8 cellular contexts compared by ENCODE assay signal in genomic region chr4:118969359-118969758, GRCh38.
DNase-seq lines count a peak whose midpoint lies in the region; ATAC-seq and TF ChIP-seq lines count a peak whose summit lies in the region.

No MANE protein-coding gene starts in this region.

- DNase-seq in COR-L47 (lab: John Stamatoyannopoulos, UW) (peak; percentile 33), KBM-7 (peak; percentile 28), SKM-1 treated with dmso at 0.1 percent for 144 hours (lab: John Stamatoyannopoulos, UW; ENCODE audit: unreplicated experiment) (peak; percentile 21), foreskin melanocyte (peak; percentile 53), retinal pigment epithelial cell (ENCODE audit: low read depth) (no peak)

- ATAC-seq in GM18870 (IDR thresholded peaks at IDR 0.05; ENCODE audit: unreplicated experiment) (no peak), GM19463 (IDR thresholded peaks at IDR 0.05; ENCODE audit: unreplicated experiment) (no peak), GM21825 (IDR thresholded peaks at IDR 0.05; ENCODE audit: unreplicated experiment) (no peak)

- H3K4me3 ChIP-seq in retinal pigment epithelial cell (ENCODE audit: low read length), result no peak overlapping the region

- TF ChIP-seq CTCF in retinal pigment epithelial cell (conservative IDR thresholded peaks at IDR 0.05; ENCODE audit: low read depth, low read length), result peak; percentile 69

- in situ Hi-C loops in KBM-7 (cut with MboI; ENCODE audit: low pct_unique_long_range_greater_than_20kb, low sequenced_read_pairs), result no loop called here
